In genomic region chr1:54265661-54266060, GRCh38 we compare ENCODE assay signal across 19 cellular contexts.
"Had no signal": no experiment of that assay in that cellular context is flagged by ENCODE, and none has a peak within 500 bp of the region (broad histone marks: within the 10 kb centered on the region; RNA-seq: fewer than 3 reads in every experiment).

No MANE protein-coding gene starts in this region.

- H3K9me3 Mint-ChIP-seq: memory B cell; naive B cell; stimulated activated naive B cell treated with anti-CD40 and anti-IgM and Interleukin-4, amounts not matched to agents 10 μg/mL and 1 μg/mL and 100 μg/mL, for 72 hours had no signal

- H3K27ac Mint-ChIP-seq: memory B cell; stimulated activated naive B cell treated with anti-CD40 and anti-IgM and Interleukin-4, amounts not matched to agents 10 μg/mL and 1 μg/mL and 100 μg/mL, for 72 hours had no signal

- FAIRE-seq: urothelium cell line had no signal

- H3K36me3 Mint-ChIP-seq: naive B cell; stimulated activated naive B cell treated with anti-CD40 and anti-IgM and Interleukin-4, amounts not matched to agents 10 μg/mL and 1 μg/mL and 100 μg/mL, for 72 hours had no signal

- H3K9me3 ChIP-seq: ascending aorta, gastrocnemius medialis, heart right ventricle, mucosa of descending colon, spleen had no signal

- H3K36me3 ChIP-seq: gastrocnemius medialis, spleen had no signal

- H3K27me3 ChIP-seq: ascending aorta, gastrocnemius medialis, heart right ventricle, spleen had no signal

- H3K4me3 ChIP-seq: ascending aorta, gastrocnemius medialis, heart right ventricle, mucosa of descending colon, spleen had no signal

- H3K27ac ChIP-seq: ascending aorta, gastrocnemius medialis, heart right ventricle, spleen had no signal

- DNase-seq: activated CD4-positive, alpha-beta T cell treated with anti-CD3 and anti-CD28 coated beads, Interleukin-2, amount 50 U/mL, for 1 hour; activated naive CD4-positive, alpha-beta T cell treated with Interleukin-2 at 50 U/mL for 16 hours; cerebellar nuclear complex; cortex of kidney; gastrocnemius medialis; heart right ventricle; mucosa of descending colon; naive B cell; nucleus accumbens; posterior cingulate gyrus; spleen; stimulated activated CD4-positive, alpha-beta T cell treated with anti-CD3 and anti-CD28 coated beads, Interleukin-4, amount 100 ng/mL, for 4 hours; stimulated activated naive B cell treated with anti-CD40 and anti-IgM and Interleukin-4, amounts not matched to agents 10 μg/mL and 1 μg/mL and 100 μg/mL, for 72 hours; T-helper 1 cell had no signal

- H3K27me3 Mint-ChIP-seq: memory B cell; naive B cell; stimulated activated naive B cell treated with anti-CD40 and anti-IgM and Interleukin-4, amounts not matched to agents 10 μg/mL and 1 μg/mL and 100 μg/mL, for 72 hours had no signal

- ATAC-seq: activated CD4-positive, CD25-positive, alpha-beta regulatory T cell treated with anti-CD3 and anti-CD28 coated beads, Interleukin-2, amount 50 U/mL, for 24 hours; esophagus mucosa; gastrocnemius medialis; stimulated activated naive B cell treated with anti-CD40 and anti-IgM and Interleukin-4, amounts not matched to agents 10 μg/mL and 1 μg/mL and 100 μg/mL, for 72 hours had no signal

- H3K4me3 Mint-ChIP-seq: memory B cell; naive B cell; stimulated activated naive B cell treated with anti-CD40 and anti-IgM and Interleukin-4, amounts not matched to agents 10 μg/mL and 1 μg/mL and 100 μg/mL, for 72 hours had no signal

- H3K4me1 ChIP-seq: ascending aorta had no signal
